In the genomic region with DNA sequence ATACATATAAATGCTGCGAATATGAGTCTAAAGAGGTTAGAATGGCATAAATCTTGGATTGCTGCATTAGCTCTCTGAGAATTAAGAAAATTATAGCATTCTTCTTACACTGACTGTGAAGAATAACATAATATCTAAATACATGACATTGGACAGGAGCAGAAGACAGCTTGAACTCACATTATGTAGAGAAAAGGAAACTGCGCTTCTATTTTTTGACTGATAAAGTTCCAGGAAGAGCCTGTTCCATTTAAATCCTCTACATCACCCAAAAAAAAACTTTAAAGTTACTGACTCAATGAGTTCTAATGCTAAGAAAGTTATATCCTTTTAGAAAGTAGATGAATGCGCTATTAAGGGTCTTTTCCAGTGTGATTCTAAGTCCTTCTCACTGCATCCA, we compare ENCODE assay signal across 10 cellular contexts. TPM values are rescaled to one million over a fixed set of nuclear protein-coding genes. Genes with fewer than 3 reads are reported as not detected.
"Had no signal": no experiment of that assay in that cellular context is flagged by ENCODE, and none has a peak within 500 bp of the region (broad histone marks: within the 10 kb centered on the region; RNA-seq: fewer than 3 reads in every experiment).

No MANE protein-coding gene starts in this region.

RNA-seq across cellular contexts. Expression of a gene that starts 17.4 kb away (rescaled TPM):
- total RNA-seq: OCI-LY7, PC-3, PC-9, Peyer's patch, Right ventricle myocardium inferior, Right ventricle myocardium superior, RPMI7951, SJCRH30, SJSA1, SK-MEL-5 had no signal

RNA-seq across cellular contexts. Expression of a gene that starts 27.8 kb away (rescaled TPM):
- total RNA-seq: OCI-LY7, PC-3, PC-9, Peyer's patch, Right ventricle myocardium inferior, Right ventricle myocardium superior, RPMI7951, SJCRH30, SJSA1, SK-MEL-5 had no signal
